Comparison of ENCODE assay signal across 10 cellular contexts in genomic region chr11:44305149-44305642, GRCh38. TPM values are rescaled to one million over a fixed set of nuclear protein-coding genes. Genes with fewer than 3 reads are reported as not detected.
DNase-seq lines count a peak whose midpoint lies in the region; ATAC-seq, FAIRE-seq and TF ChIP-seq lines count a peak whose summit lies in the region.
"Had no signal": no experiment of that assay in that cellular context is flagged by ENCODE, and none has a peak within 500 bp of the region (broad histone marks: within the 10 kb centered on the region; RNA-seq: fewer than 3 reads in every experiment).

No MANE protein-coding gene starts in this region.

- intact Hi-C loops in activated naive CD4-positive, alpha-beta T cell treated with anti-CD3 and anti-CD28 coated beads for 36 hours (cut with micrococcal nuclease): loop anchor here (5.0 kb wide), 1 partner anchor 113 kb away; no protein-coding TSS in a partner anchor
- intact Hi-C loops in transverse colon (cut with DNase I; ENCODE audit: low total_unique reads): no loop called here

- H4K8ac ChIP-seq in mesenchymal stem cell (ENCODE audit: low read length): no peak overlapping the region

- H2AFZ ChIP-seq in astrocyte (ENCODE audit: low read depth, low read length): no peak overlapping the region
- no peak overlapping the region for H2AFZ ChIP-seq in mesenchymal stem cell (ENCODE audit: low read depth, low read length)

- H2BK15ac ChIP-seq in mesenchymal stem cell (ENCODE audit: low read depth, poor library complexity, severe bottlenecking): no peak overlapping the region

- no peaks in the 10 kb centered on the region for H3K79me1 ChIP-seq in mesenchymal stem cell (replicated peaks; ENCODE audit: low read length, poor library complexity, severe bottlenecking)

- no peak overlapping the region for H3K27ac Mint-ChIP-seq in activated naive CD4-positive, alpha-beta T cell treated with anti-CD3 and anti-CD28 coated beads for 36 hours
- H3K27ac Mint-ChIP-seq in activated naive CD4-positive, alpha-beta T cell treated with anti-CD3 and anti-CD28 coated beads, Interleukin-2, amount 50 U/mL, for 72 hours: no peak overlapping the region
- peak overlapping the region; percentile 75 for H3K27ac Mint-ChIP-seq in astrocyte (ENCODE audit: unreplicated experiment)

- no peak overlapping the region for H2BK120ac ChIP-seq in mesenchymal stem cell (ENCODE audit: low read depth, low read length)

- H3K79me2 ChIP-seq in astrocyte (ENCODE audit: insufficient read depth, low read length): no peaks in the 10 kb centered on the region

- H3K18ac ChIP-seq in mesenchymal stem cell (ENCODE audit: low read depth in 1 of 2, low read length in 2 of 2): no peak overlapping the region

- H3K4me3 ChIP-seq in astrocyte (ENCODE audit: insufficient read depth, low read depth, low read length): peak overlapping the region; percentile 49
- peak overlapping the region in 1 of 2 experiments; percentile 76 for H3K4me3 ChIP-seq in mesenchymal stem cell (ENCODE audit: insufficient read depth in 1 of 2, low read depth in 1 of 2, low read length in 2 of 2)
- H3K4me3 ChIP-seq in transverse colon: peak overlapping the region in 3 of 4 donors; percentile 43 to 80 (median 51)

- H3K4me1 ChIP-seq in astrocyte (ENCODE audit: insufficient read depth, low read length) (peaks cover 6% of the 10 kb centered on the region), mesenchymal stem cell (ENCODE audit: control insufficient read depth, insufficient read depth, low read depth, low read length) (peaks cover 28% of the 10 kb centered on the region), transverse colon (peaks cover 9 to 39% (median 33%) of the 10 kb centered on the region in 4 donors)

- no peak overlapping the region for H3K4ac ChIP-seq in mesenchymal stem cell (ENCODE audit: low read depth in 1 of 2, low read length in 2 of 2)

- H4K20me1 ChIP-seq in astrocyte (ENCODE audit: insufficient read depth, low read length): peaks cover 17% of the 10 kb centered on the region

- no peak for DNase-seq in activated naive CD4-positive, alpha-beta T cell treated with anti-CD3 and anti-CD28 coated beads for 36 hours
- DNase-seq in activated naive CD4-positive, alpha-beta T cell treated with anti-CD3 and anti-CD28 coated beads, Interleukin-2, amount 50 U/mL, for 72 hours (ENCODE audit: low spot score in 2 of 2): no peak
- DNase-seq in astrocyte (ENCODE audit: low read depth) (no peak), mesenchymal stem cell (no peak), transverse colon (no peak), HUDEP-2 (lab: John Stamatoyannopoulos, UW; ENCODE audit: unreplicated experiment in 76 of 76) (no peak), EL (no peak), NK-92 (lab: John Stamatoyannopoulos, UW; ENCODE audit: unreplicated experiment) (no peak)
- DNase-seq: Kasumi-1 had no signal

- H3K27me3 ChIP-seq in astrocyte (ENCODE audit: insufficient read depth, low read length) (peaks cover 78% of the 10 kb centered on the region), mesenchymal stem cell (ENCODE audit: control insufficient read depth in 1 of 2, insufficient read depth in 1 of 2, low read length in 2 of 2) (peaks cover 88 to 95% of the 10 kb centered on the region in 2 experiments), transverse colon (peaks cover 98% of the 10 kb centered on the region)

- no peaks in the 10 kb centered on the region for H3K36me3 Mint-ChIP-seq in activated naive CD4-positive, alpha-beta T cell treated with anti-CD3 and anti-CD28 coated beads for 36 hours (ENCODE audit: low read depth)
- peaks cover 0 to 6% of the 10 kb centered on the region in 2 donors for H3K36me3 Mint-ChIP-seq in activated naive CD4-positive, alpha-beta T cell treated with anti-CD3 and anti-CD28 coated beads, Interleukin-2, amount 50 U/mL, for 72 hours
- H3K36me3 Mint-ChIP-seq in astrocyte (ENCODE audit: low read depth, unreplicated experiment): no peaks in the 10 kb centered on the region

- H2BK12ac ChIP-seq in mesenchymal stem cell (ENCODE audit: low read length in 2 of 2): no peak overlapping the region

- WGBS in mesenchymal stem cell: 4% methylated on average over 9 of the region's 13 CpGs
- 3 to 10% methylated on average over 13 of the region's 13 CpGs for WGBS in transverse colon (ENCODE audit: low coverage in 1 of 2), 2 donors

- H3K9me3 ChIP-seq in astrocyte (ENCODE audit: insufficient read depth, low read depth, low read length): no peaks in the 10 kb centered on the region
- H3K9me3 ChIP-seq in mesenchymal stem cell (ENCODE audit: control insufficient read depth, low read length): no peaks in the 10 kb centered on the region
- no peaks in the 10 kb centered on the region for H3K9me3 ChIP-seq in transverse colon

- FAIRE-seq in astrocyte (lab: Jason Lieb, UNC): no peak

- no peak overlapping the region for H3K14ac ChIP-seq in mesenchymal stem cell (ENCODE audit: low read length in 2 of 2)

- H4K91ac ChIP-seq in mesenchymal stem cell (ENCODE audit: low read length): no peak overlapping the region

- no peak overlapping the region for H2BK5ac ChIP-seq in mesenchymal stem cell (ENCODE audit: low read depth, low read length, poor library complexity, severe bottlenecking)

- peak overlapping the region; percentile 85 for H3K4me2 ChIP-seq in astrocyte (ENCODE audit: low read length)
- H3K4me2 ChIP-seq in mesenchymal stem cell (ENCODE audit: low read length, poor library complexity, severe bottlenecking): peak overlapping the region; percentile 67

- peak overlapping the region; percentile 73 for H3K4me3 Mint-ChIP-seq in activated naive CD4-positive, alpha-beta T cell treated with anti-CD3 and anti-CD28 coated beads for 36 hours
- peak overlapping the region; percentile 60 for H3K4me3 Mint-ChIP-seq in astrocyte (ENCODE audit: unreplicated experiment)

- H3K27ac ChIP-seq in astrocyte (ENCODE audit: low read depth, low read length): no peak overlapping the region
- H3K27ac ChIP-seq in mesenchymal stem cell (ENCODE audit: low read length, poor library complexity, severe bottlenecking): no peak overlapping the region
- no peak overlapping the region for H3K27ac ChIP-seq in transverse colon
- H3K27ac ChIP-seq: RWPE1 had no signal

- TF ChIP-seq EP300 in transverse colon (IDR thresholded peaks at IDR 0.05; ENCODE audit: low read depth): no peak

- no peak overlapping the region for H3K9ac ChIP-seq in astrocyte (ENCODE audit: low read length)
- no peak overlapping the region for H3K9ac ChIP-seq in mesenchymal stem cell (ENCODE audit: low read length)

- in situ Hi-C loops in transverse colon (cut with MboI; ENCODE audit: low pct_ligation_motif_present in 1 of 4, low pct_unique_long_range_greater_than_20kb in 1 of 4, low sequenced_read_pairs in 3 of 4): loop anchor here in 1 of 4 donors (25.0 kb wide), 1 partner anchor 582 kb away; no protein-coding TSS in a partner anchor

- H3K27me3 Mint-ChIP-seq in activated naive CD4-positive, alpha-beta T cell treated with anti-CD3 and anti-CD28 coated beads for 36 hours (ENCODE audit: low read depth): peaks cover 79% of the 10 kb centered on the region
- peaks cover 78% of the 10 kb centered on the region for H3K27me3 Mint-ChIP-seq in astrocyte (ENCODE audit: low read depth, unreplicated experiment)

- H3K36me3 ChIP-seq in astrocyte (ENCODE audit: insufficient read depth, low read length) (no peaks in the 10 kb centered on the region), mesenchymal stem cell (ENCODE audit: control insufficient read depth in 1 of 2, insufficient read depth in 2 of 2, low read depth in 1 of 2, low read length in 2 of 2) (no peaks in the 10 kb centered on the region), transverse colon (no peaks in the 10 kb centered on the region)

- CTCF ChIA-PET in activated naive CD4-positive, alpha-beta T cell treated with anti-CD3 and anti-CD28 coated beads for 36 hours (lab: Charles Lee): no interaction called here

- TF ChIP-seq POLR2A in transverse colon (IDR thresholded peaks at IDR 0.05): no peak

- H3K4me1 Mint-ChIP-seq in activated naive CD4-positive, alpha-beta T cell treated with anti-CD3 and anti-CD28 coated beads for 36 hours (ENCODE audit: low read depth): peaks cover 25% of the 10 kb centered on the region
- H3K4me1 Mint-ChIP-seq in astrocyte (ENCODE audit: low read depth, unreplicated experiment): peaks cover 8% of the 10 kb centered on the region

- no peak overlapping the region for H3K23ac ChIP-seq in mesenchymal stem cell (ENCODE audit: low read length in 2 of 2)

- no peaks in the 10 kb centered on the region for H3K9me3 Mint-ChIP-seq in activated naive CD4-positive, alpha-beta T cell treated with anti-CD3 and anti-CD28 coated beads for 36 hours
- H3K9me3 Mint-ChIP-seq in activated naive CD4-positive, alpha-beta T cell treated with anti-CD3 and anti-CD28 coated beads, Interleukin-2, amount 50 U/mL, for 72 hours: no peaks in the 10 kb centered on the region
- peaks cover 14% of the 10 kb centered on the region for H3K9me3 Mint-ChIP-seq in astrocyte (ENCODE audit: unreplicated experiment)

- no peak for ATAC-seq in activated naive CD4-positive, alpha-beta T cell treated with anti-CD3 and anti-CD28 coated beads, Interleukin-2, amount 50 U/mL, for 72 hours

- H2AK5ac ChIP-seq in mesenchymal stem cell (ENCODE audit: low read length, severe bottlenecking): no peak overlapping the region

- no peak for TF ChIP-seq CTCF in astrocyte (IDR thresholded peaks at IDR 0.05; ENCODE audit: insufficient read depth, low read depth, low read length)
- no peak for TF ChIP-seq CTCF in transverse colon (IDR thresholded peaks at IDR 0.05)

RNA-seq across cellular contexts. Expression of gene ALX4, which starts 4.7 kb away (rescaled TPM):
- total RNA-seq in activated naive CD4-positive, alpha-beta T cell treated with anti-CD3 and anti-CD28 coated beads for 36 hours: not detected
- not detected for total RNA-seq in activated naive CD4-positive, alpha-beta T cell treated with anti-CD3 and anti-CD28 coated beads, Interleukin-2, amount 50 U/mL, for 72 hours
- not detected in 2 replicates for total RNA-seq in astrocyte
- polyA plus RNA-seq in mesenchymal stem cell (2013, experiment 1 of 2): not detected
- not detected for polyA plus RNA-seq in mesenchymal stem cell (2013, experiment 2 of 2)
- total RNA-seq in transverse colon: not detected
